Comparison of ENCODE assay signal across 17 cellular contexts in the genomic region with DNA sequence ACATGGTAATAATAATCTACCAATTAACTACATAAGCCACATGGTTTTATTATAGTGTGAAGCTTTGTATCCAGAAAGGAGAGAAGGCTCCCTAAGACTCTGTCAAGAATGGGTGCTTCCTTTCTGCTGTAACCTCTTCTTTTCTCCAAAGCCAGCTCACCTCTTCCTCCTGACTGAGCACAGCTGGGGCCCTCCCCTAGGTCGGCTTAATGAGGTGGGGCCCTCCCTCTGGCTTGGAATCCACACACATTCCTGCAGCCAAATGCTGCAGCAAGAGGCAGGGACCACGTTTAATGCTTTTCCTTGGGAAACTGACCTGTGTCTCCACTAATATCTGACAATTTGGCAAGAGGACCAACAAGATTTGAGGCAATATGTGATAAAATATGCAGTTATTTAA.
"Had no signal": no experiment of that assay in that cellular context is flagged by ENCODE, and none has a peak within 500 bp of the region (broad histone marks: within the 10 kb centered on the region; RNA-seq: fewer than 3 reads in every experiment).

No MANE protein-coding gene starts in this region.

- H3K4me1 Mint-ChIP-seq: activated naive CD8-positive, alpha-beta T cell treated with anti-CD3 and anti-CD28 coated beads for 36 hours; activated T-helper 17 cell treated with anti-CD3 and anti-CD28 coated beads, Interleukin-2, amount 50 U/mL, for 72 hours had no signal

- H3K9me3 Mint-ChIP-seq: activated naive CD8-positive, alpha-beta T cell treated with anti-CD3 and anti-CD28 coated beads for 36 hours; nephron; stimulated activated naive CD8-positive, alpha-beta T cell treated with anti-CD3 and anti-CD28 coated beads, Interleukin-15, Interleukin-2, amounts not matched to agents 100 ng/mL and 50 ng/mL, for 24 hours had no signal

- H3K27ac Mint-ChIP-seq: activated naive CD8-positive, alpha-beta T cell treated with anti-CD3 and anti-CD28 coated beads for 36 hours; activated T-helper 17 cell treated with anti-CD3 and anti-CD28 coated beads, Interleukin-2, amount 50 U/mL, for 72 hours; effector memory CD8-positive, alpha-beta T cell; nephron; progenitor cell of endocrine pancreas; stimulated activated naive CD8-positive, alpha-beta T cell treated with anti-CD3 and anti-CD28 coated beads, Interleukin-15, Interleukin-2, amounts not matched to agents 100 ng/mL and 50 ng/mL, for 24 hours had no signal

- H3K36me3 Mint-ChIP-seq: activated naive CD8-positive, alpha-beta T cell treated with anti-CD3 and anti-CD28 coated beads for 36 hours had no signal

- H3K4me3 Mint-ChIP-seq: activated naive CD8-positive, alpha-beta T cell treated with anti-CD3 and anti-CD28 coated beads for 36 hours; activated T-helper 17 cell treated with anti-CD3 and anti-CD28 coated beads, Interleukin-2, amount 50 U/mL, for 72 hours; effector memory CD8-positive, alpha-beta T cell; nephron; stimulated activated naive CD8-positive, alpha-beta T cell treated with anti-CD3 and anti-CD28 coated beads, Interleukin-15, Interleukin-2, amounts not matched to agents 100 ng/mL and 50 ng/mL, for 24 hours had no signal

- ATAC-seq: activated T-helper 17 cell treated with anti-CD3 and anti-CD28 coated beads, Interleukin-2, amount 50 U/mL, for 72 hours; body of pancreas; effector memory CD8-positive, alpha-beta T cell; left lobe of liver; right cardiac atrium had no signal

- DNase-seq: activated CD4-positive, alpha-beta T cell treated with anti-CD3 and anti-CD28 coated beads, Interleukin-2, amount 50 U/mL, for 48 hours; activated naive CD4-positive, alpha-beta T cell; activated naive CD8-positive, alpha-beta T cell treated with anti-CD3 and anti-CD28 coated beads for 36 hours; amygdala; body of pancreas; dermis blood vessel endothelial cell; effector memory CD8-positive, alpha-beta T cell; foreskin fibroblast; midbrain; right cardiac atrium; T-helper 2 cell; transverse colon had no signal

- H3K27me3 Mint-ChIP-seq: activated naive CD8-positive, alpha-beta T cell treated with anti-CD3 and anti-CD28 coated beads for 36 hours; activated T-helper 17 cell treated with anti-CD3 and anti-CD28 coated beads, Interleukin-2, amount 50 U/mL, for 72 hours; effector memory CD8-positive, alpha-beta T cell; stimulated activated naive CD8-positive, alpha-beta T cell treated with anti-CD3 and anti-CD28 coated beads, Interleukin-15, Interleukin-2, amounts not matched to agents 100 ng/mL and 50 ng/mL, for 24 hours had no signal
